15 cellular contexts compared by ENCODE assay signal in genomic region chr1:12064073-12064969, GRCh38. TPM values are rescaled to one million over a fixed set of nuclear protein-coding genes. Genes with fewer than 3 reads are reported as not detected.
DNase-seq lines count a peak whose midpoint lies in the region; ATAC-seq and TF ChIP-seq lines count a peak whose summit lies in the region.
"Had no signal": no experiment of that assay in that cellular context is flagged by ENCODE, and none has a peak within 500 bp of the region (broad histone marks: within the 10 kb centered on the region; RNA-seq: fewer than 3 reads in every experiment).

No MANE protein-coding gene starts in this region.

- H3K4me1 Mint-ChIP-seq in activated T-cell treated with anti-CD3 and anti-CD28 coated beads, Interleukin-2, amount 50 U/mL, for 24 hours (ENCODE audit: low read depth): peaks cover 70% of the 10 kb centered on the region
- peaks cover 57% of the 10 kb centered on the region for H3K4me1 Mint-ChIP-seq in central memory CD8-positive, alpha-beta T cell
- peaks cover 45 to 59% of the 10 kb centered on the region in 2 donors for H3K4me1 Mint-ChIP-seq in stimulated activated naive B cell treated with anti-CD40 and anti-IgM and Interleukin-4, amounts not matched to agents 10 μg/mL and 1 μg/mL and 100 μg/mL, for 72 hours
- peaks cover 20% of the 10 kb centered on the region for H3K4me1 Mint-ChIP-seq in osteocyte (ENCODE audit: unreplicated experiment)

- H3K79me2 ChIP-seq in MM.1S (ENCODE audit: low read length): no peaks in the 10 kb centered on the region

- no peaks in the 10 kb centered on the region for H3K9me3 ChIP-seq in MM.1S (replicated peaks; ENCODE audit: insufficient read depth, low read length)
- H3K9me3 ChIP-seq: SK-N-SH had no signal

- H3K9me3 Mint-ChIP-seq in activated T-cell treated with anti-CD3 and anti-CD28 coated beads, Interleukin-2, amount 50 U/mL, for 24 hours: no peaks in the 10 kb centered on the region
- H3K9me3 Mint-ChIP-seq in central memory CD8-positive, alpha-beta T cell: no peaks in the 10 kb centered on the region
- H3K9me3 Mint-ChIP-seq in stimulated activated naive B cell treated with anti-CD40 and anti-IgM and Interleukin-4, amounts not matched to agents 10 μg/mL and 1 μg/mL and 100 μg/mL, for 72 hours: peaks cover 0 to 2% of the 10 kb centered on the region in 2 donors
- no peaks in the 10 kb centered on the region for H3K9me3 Mint-ChIP-seq in osteocyte (ENCODE audit: unreplicated experiment)

- H3K27ac Mint-ChIP-seq in activated T-cell treated with anti-CD3 and anti-CD28 coated beads, Interleukin-2, amount 50 U/mL, for 24 hours: peak overlapping the region; percentile 60
- no peak overlapping the region for H3K27ac Mint-ChIP-seq in central memory CD8-positive, alpha-beta T cell (ENCODE audit: low read depth)
- H3K27ac Mint-ChIP-seq in stimulated activated naive B cell treated with anti-CD40 and anti-IgM and Interleukin-4, amounts not matched to agents 10 μg/mL and 1 μg/mL and 100 μg/mL, for 72 hours: peak overlapping the region; percentile 5
- no peak overlapping the region for H3K27ac Mint-ChIP-seq in osteocyte (ENCODE audit: unreplicated experiment)
- H3K27ac Mint-ChIP-seq: nephron had no signal

- H2AFZ ChIP-seq in MM.1S (ENCODE audit: low read length): no peak overlapping the region

- H3K9me2 ChIP-seq in MM.1S (replicated peaks; ENCODE audit: insufficient read depth, low read length): no peaks in the 10 kb centered on the region
- H3K9me2 ChIP-seq: SK-N-SH had no signal

- peak overlapping the region; percentile 84 for H3K4me3 Mint-ChIP-seq in activated T-cell treated with anti-CD3 and anti-CD28 coated beads, Interleukin-2, amount 50 U/mL, for 24 hours
- H3K4me3 Mint-ChIP-seq in central memory CD8-positive, alpha-beta T cell: peak overlapping the region; percentile 70
- peak overlapping the region; percentile 60 to 81 for H3K4me3 Mint-ChIP-seq in stimulated activated naive B cell treated with anti-CD40 and anti-IgM and Interleukin-4, amounts not matched to agents 10 μg/mL and 1 μg/mL and 100 μg/mL, for 72 hours
- no peak overlapping the region for H3K4me3 Mint-ChIP-seq in osteocyte (ENCODE audit: unreplicated experiment)

- H3F3A ChIP-seq in MM.1S (ENCODE audit: insufficient read depth, low read length): no peaks in the 10 kb centered on the region

- no peak for ATAC-seq in central memory CD8-positive, alpha-beta T cell (replicated peaks; ENCODE audit: extremely low read depth, poor library complexity, severe bottlenecking)
- ATAC-seq in stimulated activated naive B cell treated with anti-CD40 and anti-IgM and Interleukin-4, amounts not matched to agents 10 μg/mL and 1 μg/mL and 100 μg/mL, for 72 hours (replicated peaks): no peak
- no peak for ATAC-seq in HG02970 (IDR thresholded peaks at IDR 0.05; ENCODE audit: low FRiP score, unreplicated experiment)

- H3K4me1 ChIP-seq in MM.1S (ENCODE audit: low read length): peaks cover 15% of the 10 kb centered on the region
- H3K4me1 ChIP-seq: foreskin keratinocyte had no signal

- H3K27me3 ChIP-seq in MM.1S (replicated peaks; ENCODE audit: insufficient read depth, low read length): peaks cover 31% of the 10 kb centered on the region

- peaks cover 44% of the 10 kb centered on the region for H3K27me3 Mint-ChIP-seq in activated T-cell treated with anti-CD3 and anti-CD28 coated beads, Interleukin-2, amount 50 U/mL, for 24 hours
- H3K27me3 Mint-ChIP-seq in central memory CD8-positive, alpha-beta T cell: peaks cover 74% of the 10 kb centered on the region
- peaks cover 50 to 71% of the 10 kb centered on the region in 2 donors for H3K27me3 Mint-ChIP-seq in stimulated activated naive B cell treated with anti-CD40 and anti-IgM and Interleukin-4, amounts not matched to agents 10 μg/mL and 1 μg/mL and 100 μg/mL, for 72 hours
- H3K27me3 Mint-ChIP-seq in osteocyte (ENCODE audit: unreplicated experiment): peaks cover 51% of the 10 kb centered on the region

- peak overlapping the region; percentile 29; the same call in 1 of the 2 replicates for H3K4me2 ChIP-seq in MM.1S (ENCODE audit: low read depth, low read length)

- no peaks in the 10 kb centered on the region for H4K20me1 ChIP-seq in MM.1S (ENCODE audit: insufficient read depth, low read length)

- H3K36me3 Mint-ChIP-seq in activated T-cell treated with anti-CD3 and anti-CD28 coated beads, Interleukin-2, amount 50 U/mL, for 24 hours (ENCODE audit: low read depth): peaks cover 28% of the 10 kb centered on the region
- peaks cover 2% of the 10 kb centered on the region for H3K36me3 Mint-ChIP-seq in central memory CD8-positive, alpha-beta T cell (ENCODE audit: insufficient read depth)
- H3K36me3 Mint-ChIP-seq in stimulated activated naive B cell treated with anti-CD40 and anti-IgM and Interleukin-4, amounts not matched to agents 10 μg/mL and 1 μg/mL and 100 μg/mL, for 72 hours: peaks cover 0 to 4% of the 10 kb centered on the region in 2 donors
- H3K36me3 Mint-ChIP-seq in osteocyte (ENCODE audit: unreplicated experiment): no peaks in the 10 kb centered on the region

- no peaks in the 10 kb centered on the region for H3K36me3 ChIP-seq in MM.1S (replicated peaks; ENCODE audit: insufficient read depth, low read length)

- no peak overlapping the region for H3K9ac ChIP-seq in MM.1S (ENCODE audit: low read length)
- H3K9ac ChIP-seq: SK-N-SH had no signal

- no peak overlapping the region for H3K4me3 ChIP-seq in MM.1S (ENCODE audit: low read length)

- no peak for DNase-seq in activated T-cell treated with anti-CD3 and anti-CD28 coated beads, Interleukin-2, amount 50 U/mL, for 24 hours
- DNase-seq in activated T-cell treated with anti-CD3 and anti-CD28 coated beads for 4 hours (no peak), MM.1S (no peak), NCI-H1694 (lab: John Stamatoyannopoulos, UW) (no peak), osteocyte (ENCODE audit: extremely low spot score, unreplicated experiment) (no peak)
- DNase-seq in central memory CD8-positive, alpha-beta T cell (ENCODE audit: low spot score in 2 of 2): no peak
- DNase-seq in stimulated activated naive B cell treated with anti-CD40 and anti-IgM and Interleukin-4, amounts not matched to agents 10 μg/mL and 1 μg/mL and 100 μg/mL, for 72 hours: no peak
- DNase-seq: ACHN; activated CD4-positive, alpha-beta T cell treated with anti-CD3 and anti-CD28 coated beads, Interleukin-2, amount 50 U/mL, for 48 hours; dorsolateral prefrontal cortex; foreskin keratinocyte; NCI-H187 treated with DMSO at 0.1 percent for 48 hours had no signal

- H3K27ac ChIP-seq in MM.1S (ENCODE audit: low read length): no peak overlapping the region
- H3K27ac ChIP-seq: dorsolateral prefrontal cortex, foreskin keratinocyte had no signal

- no peak for TF ChIP-seq CTCF in MM.1S (IDR thresholded peaks at IDR 0.05; ENCODE audit: low read length)
- no peak for TF ChIP-seq CTCF in osteocyte (IDR thresholded peaks at IDR 0.05)

RNA-seq across cellular contexts. Expression of gene TNFRSF8, which starts 1.2 kb away (rescaled TPM):
- not detected in 2 replicates for total RNA-seq in osteocyte

RNA-seq across cellular contexts. Expression of gene MIIP, which starts 45.0 kb away (rescaled TPM):
- 19.8 and 24.0 TPM in 2 replicates for total RNA-seq in osteocyte

Comparison
In these comparisons a context has a peak if more than half of its experiments do, and no peak if none do; other contexts are left out.
1. H3K27ac Mint-ChIP-seq: peak in activated T-cell treated with anti-CD3 and anti-CD28 coated beads, Interleukin-2, amount 50 U/mL, for 24 hours (single experiment) and stimulated activated naive B cell treated with anti-CD40 and anti-IgM and Interleukin-4, amounts not matched to agents 10 μg/mL and 1 μg/mL and 100 μg/mL, for 72 hours (single experiment); none in central memory CD8-positive, alpha-beta T cell (single experiment) and osteocyte (single experiment).